Comparison of ENCODE assay signal across 8 cellular contexts in the genomic region with DNA sequence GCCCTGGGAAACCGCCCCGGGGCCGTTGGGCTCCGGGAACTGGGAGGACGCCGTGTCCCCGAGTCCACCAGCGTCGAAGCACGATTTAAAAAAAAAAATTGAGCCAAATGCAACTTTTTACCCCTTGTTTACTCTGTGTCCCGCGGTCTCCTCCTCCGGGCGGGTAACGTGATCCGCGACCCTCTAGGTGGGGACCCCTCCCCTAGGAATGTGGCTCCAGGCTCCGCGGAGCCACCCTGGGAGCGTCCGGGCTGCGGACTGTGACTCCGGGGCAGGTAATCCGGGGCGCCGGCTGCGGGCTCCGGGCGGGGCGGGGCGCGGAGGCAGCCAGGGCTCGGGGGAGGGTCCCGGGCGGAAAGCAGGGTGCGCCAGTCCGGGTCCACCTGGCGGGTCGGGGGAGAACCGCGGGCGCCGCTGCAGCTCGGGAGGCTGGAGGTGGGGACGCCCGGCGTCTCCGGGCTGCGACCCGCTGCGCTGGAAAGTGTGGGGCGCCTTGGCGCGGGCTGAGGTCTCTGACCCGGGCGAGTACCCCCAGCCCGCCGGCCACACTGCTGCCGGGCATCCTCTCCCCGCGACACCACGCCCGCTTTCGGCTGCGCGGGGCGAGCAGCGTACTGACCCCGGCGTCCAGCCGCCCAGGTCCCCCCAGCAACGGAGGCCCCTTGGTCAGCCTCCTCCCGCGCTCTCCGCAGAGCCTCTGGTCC. TPM values are rescaled to one million over a fixed set of nuclear protein-coding genes. Genes with fewer than 3 reads are reported as not detected.
DNase-seq lines count a peak whose midpoint lies in the region; ATAC-seq and TF ChIP-seq lines count a peak whose summit lies in the region.

No MANE protein-coding gene starts in this region.

- H3K9me3 ChIP-seq in DOHH2 (ENCODE audit: control insufficient read depth, insufficient read depth, low read length): no peaks in the 10 kb centered on the region
- H3K9me3 ChIP-seq in esophagus squamous epithelium: no peaks in the 10 kb centered on the region
- no peaks in the 10 kb centered on the region for H3K9me3 ChIP-seq in aorta (ENCODE audit: control insufficient read depth, low read length)

- peak overlapping the region; percentile 90 for H3K4me2 ChIP-seq in DOHH2 (ENCODE audit: low read length)

- H3K9me2 ChIP-seq in DOHH2 (replicated peaks; ENCODE audit: control insufficient read depth, low read length): no peaks in the 10 kb centered on the region

- H3K4me3 Mint-ChIP-seq in activated T-cell treated with anti-CD3 and anti-CD28 coated beads, Interleukin-2, amount 50 U/mL, for 24 hours: peak overlapping the region; percentile 81
- H3K4me3 Mint-ChIP-seq in nephron: peak overlapping the region; percentile 89 to 94 (median 93)

- ATAC-seq in aorta (ENCODE audit: low FRiP score) (peak; percentile 44), HG02623 (IDR thresholded peaks at IDR 0.05; ENCODE audit: unreplicated experiment) (no peak), HG03520 (IDR thresholded peaks at IDR 0.05; ENCODE audit: unreplicated experiment) (no peak)

- peak overlapping the region; percentile 79 for H3K27ac Mint-ChIP-seq in activated T-cell treated with anti-CD3 and anti-CD28 coated beads, Interleukin-2, amount 50 U/mL, for 24 hours
- H3K27ac Mint-ChIP-seq in nephron: peak overlapping the region; percentile 73 to 94 (median 94)

- H3K36me3 Mint-ChIP-seq in activated T-cell treated with anti-CD3 and anti-CD28 coated beads, Interleukin-2, amount 50 U/mL, for 24 hours (ENCODE audit: low read depth): peaks cover 30% of the 10 kb centered on the region
- peaks cover 9% of the 10 kb centered on the region for H3K36me3 Mint-ChIP-seq in nephron (ENCODE audit: low read depth)

- DNase-seq in NCI-H1105 treated with DMSO at 0.1 percent for 48 hours (lab: John Stamatoyannopoulos, UW) (peak; percentile 8), esophagus squamous epithelium (lab: John Stamatoyannopoulos, UW) (no peak), aorta (peak; percentile 53 to 78)
- peak; percentile 66 for DNase-seq in activated T-cell treated with anti-CD3 and anti-CD28 coated beads, Interleukin-2, amount 50 U/mL, for 24 hours

- peaks cover 45% of the 10 kb centered on the region for H3K79me2 ChIP-seq in DOHH2 (ENCODE audit: control insufficient read depth, low read length)

- peaks cover 39% of the 10 kb centered on the region for H3K4me1 Mint-ChIP-seq in activated T-cell treated with anti-CD3 and anti-CD28 coated beads, Interleukin-2, amount 50 U/mL, for 24 hours (ENCODE audit: low read depth)
- peaks cover 35% of the 10 kb centered on the region for H3K4me1 Mint-ChIP-seq in nephron

- TF ChIP-seq POLR2A in esophagus squamous epithelium (IDR thresholded peaks at IDR 0.05): no peak

- H3K27me3 ChIP-seq in DOHH2 (ENCODE audit: control insufficient read depth, low read length) (no peaks in the 10 kb centered on the region; the same call in 1 of the 2 replicates), esophagus squamous epithelium (peaks cover 0 to 27% (median 0%) of the 10 kb centered on the region in 4 donors), aorta (ENCODE audit: control insufficient read depth in 1 of 2, insufficient read depth in 2 of 2, low read length in 1 of 2) (no peaks in the 10 kb centered on the region)

- H3K4me1 ChIP-seq in DOHH2 (ENCODE audit: control insufficient read depth, low read length): peaks cover 42% of the 10 kb centered on the region
- H3K4me1 ChIP-seq in esophagus squamous epithelium: peaks cover 3 to 57% (median 24%) of the 10 kb centered on the region in 3 donors
- no peaks in the 10 kb centered on the region for H3K4me1 ChIP-seq in aorta (ENCODE audit: control insufficient read depth in 1 of 2, insufficient read depth in 2 of 2, low read length in 2 of 2)

- H3K36me3 ChIP-seq in DOHH2 (ENCODE audit: control insufficient read depth, low read length) (peaks cover 23% of the 10 kb centered on the region), esophagus squamous epithelium (peaks cover 0 to 13% (median 0%) of the 10 kb centered on the region in 3 donors), aorta (ENCODE audit: control insufficient read depth in 1 of 2, insufficient read depth in 2 of 2, low read length in 1 of 2) (no peaks in the 10 kb centered on the region)

- no peaks in the 10 kb centered on the region for H3K27me3 Mint-ChIP-seq in activated T-cell treated with anti-CD3 and anti-CD28 coated beads, Interleukin-2, amount 50 U/mL, for 24 hours
- peaks cover 9% of the 10 kb centered on the region for H3K27me3 Mint-ChIP-seq in nephron (ENCODE audit: low read depth)

- WGBS in esophagus squamous epithelium, 2 donors: 0 to 3% methylated on average over 5 to 13 of the region's 75 CpGs
- WGBS in aorta, 2 donors: 0 to 1% methylated on average over 55 to 75 of the region's 75 CpGs

- H3F3A ChIP-seq in DOHH2 (ENCODE audit: control insufficient read depth, insufficient read depth): 0 out of 2 replicates have a peak, but pooled peaks cover 2% of the 10 kb centered on the region

- no peaks in the 10 kb centered on the region for H3K9me3 Mint-ChIP-seq in activated T-cell treated with anti-CD3 and anti-CD28 coated beads, Interleukin-2, amount 50 U/mL, for 24 hours
- no peaks in the 10 kb centered on the region for H3K9me3 Mint-ChIP-seq in nephron

- intact Hi-C loops in esophagus squamous epithelium (cut with DNase I) (no loop called here), aorta (cut with DNase I) (loop anchor here in 1 of 2 donors (10.0 kb wide), 1 partner anchor 119 kb away; a partner anchor contains a TSS)

- H3K4me3 ChIP-seq in DOHH2 (ENCODE audit: low read length): peak overlapping the region; percentile 76
- peak overlapping the region; percentile 73 to 97 (median 94) for H3K4me3 ChIP-seq in esophagus squamous epithelium
- H3K4me3 ChIP-seq in aorta (ENCODE audit: low read length in 2 of 2): peak overlapping the region; percentile 82 to 99

- TF ChIP-seq CTCF in DOHH2 (IDR thresholded peaks at IDR 0.05; ENCODE audit: low read depth, low read length, poor library complexity, severe bottlenecking): no peak
- TF ChIP-seq CTCF in esophagus squamous epithelium (IDR thresholded peaks at IDR 0.05): peak in 1 of 6 experiments; percentile 15
- TF ChIP-seq CTCF in nephron (IDR thresholded peaks at IDR 0.05; ENCODE audit: unreplicated experiment in 3 of 3): peak in 1 of 3 experiments; percentile 32

- peaks cover 16% of the 10 kb centered on the region for H4K20me1 ChIP-seq in DOHH2 (ENCODE audit: control insufficient read depth, insufficient read depth, low read depth, low read length)

- H3K27ac ChIP-seq in DOHH2 (ENCODE audit: low read depth, low read length) (peak overlapping the region; percentile 29; the same call in 1 of the 2 replicates), esophagus squamous epithelium (peak overlapping the region; percentile 83 to 91 (median 88)), aorta (ENCODE audit: low read depth in 1 of 2, low read length in 2 of 2) (no peak overlapping the region)

RNA-seq across cellular contexts. Expression of a gene that starts 0.8 kb away (rescaled TPM):
- total RNA-seq in esophagus squamous epithelium: 10 to 100 TPM; 11.4 to 42.5 (median 26.8) TPM
- total RNA-seq in aorta: 10 to 100 TPM; 47.4 to 75.7 TPM
- polyA plus RNA-seq in aorta: 1 to 10 TPM; 2.8 to 3.5 TPM

Comparison
In these comparisons a context has a peak if more than half of its experiments do, and no peak if none do; other contexts are left out.
1. H3K27ac ChIP-seq: peak in DOHH2 (single experiment) and esophagus squamous epithelium (4 of 4); none in aorta (0 of 2).
2. Peak in every context shown above with its lines, with median percentiles within 50 percentile points of each other: H3K4me3 ChIP-seq.